In genomic region chr9:103089357-103089756, GRCh38 we compare ENCODE assay signal across 7 cellular contexts.
"Had no signal": no experiment of that assay in that cellular context is flagged by ENCODE, and none has a peak within 500 bp of the region (broad histone marks: within the 10 kb centered on the region; RNA-seq: fewer than 3 reads in every experiment).

No MANE protein-coding gene starts in this region.

- DNase-seq: GDM1, GF-D8 had no signal

- FAIRE-seq: GM12878, GM12891, GM12892, GM18507, GM19239 had no signal

- H3K4me3 ChIP-seq: GM12878 had no signal

- ATAC-seq: GM12878 had no signal
